In genomic region chrX:134658002-134658401, GRCh38 we compare ENCODE assay signal across 21 cellular contexts. TPM values are rescaled to one million over a fixed set of nuclear protein-coding genes. Genes with fewer than 3 reads are reported as not detected.
"Had no signal": no experiment of that assay in that cellular context is flagged by ENCODE, and none has a peak within 500 bp of the region (broad histone marks: within the 10 kb centered on the region; RNA-seq: fewer than 3 reads in every experiment).

No MANE protein-coding gene starts in this region.

- H3K27ac ChIP-seq: dorsolateral prefrontal cortex, gastrocnemius medialis, transverse colon, vagina had no signal

- H3K36me3 ChIP-seq: gastrocnemius medialis, transverse colon, vagina had no signal

- H3K27me3 ChIP-seq: gastrocnemius medialis, transverse colon, vagina had no signal

- H3K9me3 ChIP-seq: gastrocnemius medialis, transverse colon, vagina had no signal

- DNase-seq: activated CD4-positive, alpha-beta T cell treated with anti-CD3 and anti-CD28 coated beads, Interleukin-2, amount 10 ng/mL, durations not matched to agents 7 days and 5 days; activated CD8-positive, alpha-beta memory T cell treated with anti-CD3 and anti-CD28 coated beads, Interleukin-2, amount 50 U/mL, for 4 hours; activated CD8-positive, alpha-beta T cell treated with anti-CD3 and anti-CD28 coated beads, Interleukin-2, amount 10 ng/mL, durations not matched to agents 7 days and 5 days; activated naive CD4-positive, alpha-beta T cell treated with anti-CD3 and anti-CD28 coated beads for 36 hours; activated T-cell treated with anti-CD3 and anti-CD28 coated beads, Interleukin-2, amount 50 U/mL, for 4 hours; caudate nucleus; dorsolateral prefrontal cortex; gastrocnemius medialis; head of caudate nucleus; kidney; T1000; transverse colon had no signal

- H3K4me1 ChIP-seq: gastrocnemius medialis, transverse colon, vagina had no signal

- H3K4me3 ChIP-seq: dorsolateral prefrontal cortex, gastrocnemius medialis, lung, transverse colon, vagina had no signal

- ATAC-seq: activated CD8-positive, alpha-beta T cell treated with anti-CD3 and anti-CD28 coated beads, Interleukin-2, amount 10 ng/mL, durations not matched to agents 7 days and 5 days; activated T-cell treated with anti-CD3 and anti-CD28 coated beads, Interleukin-2, amount 50 U/mL, for 4 hours; gastrocnemius medialis; left lobe of liver had no signal

RNA-seq across cellular contexts. Expression of gene PLAC1, which starts 0.3 kb away (rescaled TPM):
- total RNA-seq: activated CD4-positive, alpha-beta T cell treated with anti-CD3 and anti-CD28 coated beads, Interleukin-2, amount 10 ng/mL, durations not matched to agents 7 days and 5 days; activated CD8-positive, alpha-beta T cell treated with anti-CD3 and anti-CD28 coated beads, Interleukin-2, amount 10 ng/mL, durations not matched to agents 7 days and 5 days; activated naive CD4-positive, alpha-beta T cell treated with anti-CD3 and anti-CD28 coated beads for 36 hours; epithelial cell of proximal tubule; gastrocnemius medialis; kidney; left lobe of liver; mononuclear cell; neural crest cell; omental fat pad; progenitor cell of endocrine pancreas; skeletal muscle tissue; vagina had no signal
